In the genomic region with DNA sequence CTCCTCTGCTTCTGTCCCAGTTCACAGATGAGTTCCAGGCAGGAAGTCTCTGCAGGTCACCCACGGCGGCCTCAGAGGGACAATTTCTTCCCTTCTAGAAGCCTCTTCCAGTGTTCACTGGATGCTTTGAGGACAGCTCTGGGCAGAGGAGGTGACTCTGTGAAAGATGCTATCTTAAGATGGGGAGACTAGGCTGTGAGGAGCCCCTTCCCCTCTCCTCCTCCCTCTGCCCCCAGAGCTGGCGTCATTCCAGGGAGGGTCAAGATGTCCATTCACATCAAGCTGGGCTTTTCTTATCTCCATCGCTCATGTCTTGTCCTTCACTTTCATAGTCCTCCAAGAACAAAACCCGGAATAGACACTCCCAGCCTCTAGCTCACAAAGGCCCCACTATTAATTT, we compare ENCODE assay signal across 21 cellular contexts. TPM values are rescaled to one million over a fixed set of nuclear protein-coding genes. Genes with fewer than 3 reads are reported as not detected.
DNase-seq lines count a peak whose midpoint lies in the region; ATAC-seq, FAIRE-seq and TF ChIP-seq lines count a peak whose summit lies in the region.
"Had no signal": no experiment of that assay in that cellular context is flagged by ENCODE, and none has a peak within 500 bp of the region (broad histone marks: within the 10 kb centered on the region; RNA-seq: fewer than 3 reads in every experiment).

No MANE protein-coding gene starts in this region.

- TF ChIP-seq POLR2A in K562 (conservative IDR thresholded peaks at IDR 0.05), result no peak

- no peak for TF ChIP-seq EP300 in K562 (IDR thresholded peaks at IDR 0.05; ENCODE audit: low read length)

- no peaks in the 10 kb centered on the region for H3K9me1 ChIP-seq in K562 (ENCODE audit: control insufficient read depth, insufficient read depth, low read length)

- no peaks in the 10 kb centered on the region; the same call in 1 of the 2 replicates for H4K20me1 ChIP-seq in K562 (replicated peaks; ENCODE audit: control insufficient read depth, insufficient read depth, low read length)
- H4K20me1 ChIP-seq in neural progenitor cell (ENCODE audit: low read depth), result no peaks in the 10 kb centered on the region

- H3K27ac Mint-ChIP-seq in endodermal cell, result no peak overlapping the region
- peak overlapping the region; percentile 13 for H3K27ac Mint-ChIP-seq in neural progenitor cell
- H3K27ac Mint-ChIP-seq: CD4-positive, alpha-beta memory T cell; GM23338; H9 had no signal

- no peak for TF ChIP-seq RAD21 in K562 (CRISPR knock-in tag; conservative IDR thresholded peaks at IDR 0.05 in 1 of 2, IDR thresholded peaks at IDR 0.05 in 1 of 2)

- 0% methylated on average over 5 of the region's 5 CpGs for WGBS in K562 (ENCODE audit: insufficient coverage, low coverage, missing lambda C conversion rate)
- 92 to 100% methylated on average over 2 to 5 of the region's 5 CpGs for WGBS in endodermal cell (ENCODE audit: insufficient coverage in 1 of 2, insufficient read length in 1 of 2), 2 experiments

- H3K36me3 Mint-ChIP-seq in endodermal cell (ENCODE audit: low read depth), result no peaks in the 10 kb centered on the region
- H3K36me3 Mint-ChIP-seq in neural progenitor cell, result no peaks in the 10 kb centered on the region
- H3K36me3 Mint-ChIP-seq: CD4-positive, alpha-beta memory T cell had no signal

- in situ Hi-C loops in K562 (cut with MboI), result no loop called here

- H3K9me3 Mint-ChIP-seq in endodermal cell, result no peaks in the 10 kb centered on the region
- peaks cover 8% of the 10 kb centered on the region for H3K9me3 Mint-ChIP-seq in neural progenitor cell
- H3K9me3 Mint-ChIP-seq: GM23338, H9 had no signal

- CTCF ChIA-PET in K562 (lab: Yijun Ruan, JAX; ENCODE audit: low intra/inter-chr PET ratio), result no interaction called here

- ATAC-seq in K562, result no peak
- no peak for ATAC-seq in HG02981 (IDR thresholded peaks at IDR 0.05; ENCODE audit: unreplicated experiment)
- ATAC-seq: A549, GM23338, HepG2 had no signal

- no peak overlapping the region for H3K27ac ChIP-seq in K562 (ENCODE audit: extremely low read depth, low read depth, low read length)
- H3K27ac ChIP-seq in endodermal cell (ENCODE audit: low read depth, low read length), result no peak overlapping the region
- H3K27ac ChIP-seq in neural progenitor cell, result no peak overlapping the region
- H3K27ac ChIP-seq in subcutaneous abdominal adipose tissue (ENCODE audit: low read depth, low read length), result no peak overlapping the region
- no peak overlapping the region for H3K27ac ChIP-seq in effector memory CD4-positive, alpha-beta T cell (ENCODE audit: insufficient read depth, low read length, poor library complexity, severe bottlenecking)
- H3K27ac ChIP-seq: C4-2B had no signal

- H3K36me3 ChIP-seq in K562 (ENCODE audit: control insufficient read depth, insufficient read depth, low read length) (no peaks in the 10 kb centered on the region), endodermal cell (ENCODE audit: control insufficient read depth, insufficient read depth, low read length) (no peaks in the 10 kb centered on the region), neural progenitor cell (no peaks in the 10 kb centered on the region), subcutaneous abdominal adipose tissue (ENCODE audit: control insufficient read depth in 5 of 5, insufficient read depth in 5 of 5, low read length in 5 of 5) (no peaks in the 10 kb centered on the region)
- no peaks in the 10 kb centered on the region for H3K36me3 ChIP-seq in effector memory CD4-positive, alpha-beta T cell (ENCODE audit: control insufficient read depth, insufficient read depth, low read length)
- H3K36me3 ChIP-seq: BE2C had no signal

- H3K4me1 Mint-ChIP-seq in endodermal cell (peaks cover 60% of the 10 kb centered on the region), neural progenitor cell (peaks cover 63% of the 10 kb centered on the region)

- H3K4me3 Mint-ChIP-seq in endodermal cell (no peak overlapping the region), neural progenitor cell (no peak overlapping the region)
- H3K4me3 Mint-ChIP-seq: CD4-positive, alpha-beta memory T cell; GM23338; H9 had no signal

- H3K4me3 ChIP-seq in K562, result no peak overlapping the region
- no peak overlapping the region for H3K4me3 ChIP-seq in endodermal cell (ENCODE audit: low read length)
- no peak overlapping the region for H3K4me3 ChIP-seq in neural progenitor cell
- peak overlapping the region in 3 of 5 donors; percentile 67 to 77 (median 71) for H3K4me3 ChIP-seq in subcutaneous abdominal adipose tissue (ENCODE audit: low read depth in 1 of 5, low read length in 5 of 5)
- H3K4me3 ChIP-seq in effector memory CD4-positive, alpha-beta T cell (ENCODE audit: insufficient read depth, low read depth, low read length, poor library complexity, severe bottlenecking), result no peak overlapping the region
- H3K4me3 ChIP-seq: A549, GM23338 had no signal

- H3K4me1 ChIP-seq in K562 (replicated peaks in 1 of 2; ENCODE audit: control insufficient read depth in 2 of 2, insufficient read depth in 2 of 2, low read length in 2 of 2), result peaks cover 26 to 31% of the 10 kb centered on the region in 2 experiments
- H3K4me1 ChIP-seq in endodermal cell (ENCODE audit: control insufficient read depth, insufficient read depth, low read length), result peaks cover 10% of the 10 kb centered on the region
- H3K4me1 ChIP-seq in neural progenitor cell, result peaks cover 40% of the 10 kb centered on the region
- peaks cover 5 to 52% (median 15%) of the 10 kb centered on the region in 5 donors for H3K4me1 ChIP-seq in subcutaneous abdominal adipose tissue (ENCODE audit: control insufficient read depth in 5 of 5, insufficient read depth in 5 of 5, low read length in 5 of 5)
- H3K4me1 ChIP-seq in effector memory CD4-positive, alpha-beta T cell (ENCODE audit: control insufficient read depth, insufficient read depth, low read length, poor library complexity, severe bottlenecking), result no peaks in the 10 kb centered on the region
- H3K4me1 ChIP-seq: A549, BE2C had no signal

- TF ChIP-seq CTCF in K562 (IDR thresholded peaks at IDR 0.05 in 2 of 3, conservative IDR thresholded peaks at IDR 0.05 in 1 of 3; ENCODE audit: insufficient read depth in 2 of 3, low read depth in 1 of 3, low read length in 3 of 3), result no peak
- no peak for TF ChIP-seq CTCF in endodermal cell (conservative IDR thresholded peaks at IDR 0.05)
- no peak for TF ChIP-seq CTCF in neural progenitor cell (IDR thresholded peaks at IDR 0.05)

- DNase-seq in K562 (ENCODE audit: extremely low read depth in 1 of 4, low spot score in 3 of 4) (no peak), endodermal cell (peak; percentile 36), neural progenitor cell (ENCODE audit: low spot score) (no peak)
- DNase-seq in effector memory CD4-positive, alpha-beta T cell, result no peak
- DNase-seq: BE2C; CD4-positive, alpha-beta memory T cell; DMS153; DMS79 treated with DMSO at 0.1 percent for 48 hours; EL; H9 had no signal

- no peak for FAIRE-seq in K562 (lab: Jason Lieb, UNC)
- FAIRE-seq: A549, D721Med, G401.6, GM12891, HepG2 had no signal

- H3K9me3 ChIP-seq in K562 (replicated peaks; ENCODE audit: control insufficient read depth, insufficient read depth, low read depth, low read length) (no peaks in the 10 kb centered on the region), endodermal cell (ENCODE audit: control insufficient read depth, low read length) (no peaks in the 10 kb centered on the region), neural progenitor cell (ENCODE audit: low read depth) (no peaks in the 10 kb centered on the region), subcutaneous abdominal adipose tissue (ENCODE audit: control insufficient read depth in 5 of 5, low read length in 5 of 5) (no peaks in the 10 kb centered on the region)
- no peaks in the 10 kb centered on the region for H3K9me3 ChIP-seq in effector memory CD4-positive, alpha-beta T cell (ENCODE audit: control insufficient read depth, low read length)
- H3K9me3 ChIP-seq: A549, BE2C had no signal

- intact Hi-C loops in K562 (cut with micrococcal nuclease), result no loop called here

- H3K4me2 ChIP-seq in K562 (ENCODE audit: insufficient read depth, low read length), result no peak overlapping the region
- H3K4me2 ChIP-seq in neural progenitor cell, result no peak overlapping the region
- H3K4me2 ChIP-seq: A549, GM23338 had no signal

- H3K79me2 ChIP-seq in K562 (ENCODE audit: control insufficient read depth, insufficient read depth, low read length) (no peaks in the 10 kb centered on the region; the same call in 2 of the 3 replicates), neural progenitor cell (ENCODE audit: low read depth) (no peaks in the 10 kb centered on the region)

- POLR2A ChIA-PET in K562 (lab: Yijun Ruan, JAX), result interaction anchor here (1.1 kb wide), 2 partner anchors 9 to 85 kb away, joined by 4 to 5 read pairs; no protein-coding TSS in a partner anchor

- BruUV-seq in K562 (replicated peaks; lab: Mats Ljungman, UMichigan), result no TSS peak

- H2AFZ ChIP-seq in K562 (ENCODE audit: low read depth, low read length) (no peak overlapping the region), neural progenitor cell (replicated peaks) (no peak overlapping the region)
- H2AFZ ChIP-seq: GM23338 had no signal

- H3K9ac ChIP-seq in K562 (ENCODE audit: insufficient read depth in 1 of 2, low read depth in 2 of 2, low read length in 2 of 2) (no peak overlapping the region), endodermal cell (ENCODE audit: extremely low read depth, low read length, poor library complexity, severe bottlenecking) (no peak overlapping the region), neural progenitor cell (no peak overlapping the region), subcutaneous abdominal adipose tissue (ENCODE audit: low read length in 5 of 5) (peak overlapping the region in 1 of 5 donors; percentile 12)

- H3F3A ChIP-seq in neural progenitor cell (ENCODE audit: low read depth), result no peaks in the 10 kb centered on the region

- H3K27me3 Mint-ChIP-seq in endodermal cell (ENCODE audit: insufficient read depth) (peaks cover 33% of the 10 kb centered on the region), neural progenitor cell (ENCODE audit: insufficient read depth, low read depth) (peaks cover 10% of the 10 kb centered on the region)

- H3K27me3 ChIP-seq in K562 (ENCODE audit: control insufficient read depth in 2 of 2, insufficient read depth in 2 of 2, low read length in 2 of 2) (peaks cover 8 to 17% of the 10 kb centered on the region in 2 experiments; a peak in 4 of 5 replicates), endodermal cell (ENCODE audit: control insufficient read depth, insufficient read depth, low read length, poor library complexity, severe bottlenecking) (peaks cover 9% of the 10 kb centered on the region), neural progenitor cell (no peaks in the 10 kb centered on the region), subcutaneous abdominal adipose tissue (ENCODE audit: control insufficient read depth in 5 of 5, insufficient read depth in 4 of 5, low read length in 5 of 5) (peaks cover 5 to 30% (median 19%) of the 10 kb centered on the region in 5 donors)
- H3K27me3 ChIP-seq in effector memory CD4-positive, alpha-beta T cell (replicated peaks; ENCODE audit: control insufficient read depth, insufficient read depth, low read length, poor library complexity, severe bottlenecking), result no peaks in the 10 kb centered on the region
- H3K27me3 ChIP-seq: BE2C had no signal

RNA-seq across cellular contexts. Expression of gene APLNR, which starts 3.3 kb away (rescaled TPM):
- total RNA-seq in K562 (2011; cell fraction: chromatin; rRNA removed; ENCODE audit: low replicate concordance), result 10.9 and 17.6 TPM in 2 replicates
- total RNA-seq in K562 (2011; cell fraction: nucleolus; rRNA removed), result 24.2 and 27.0 TPM in 2 replicates
- 22.6 and 26.2 TPM in 2 replicates for total RNA-seq in K562 (2011; cell fraction: nucleoplasm; rRNA removed)
- total RNA-seq in K562 (2014; rRNA removed), result 0.50 and 0.86 TPM in 2 replicates
- 0.58 and 0.61 TPM in 2 replicates for total RNA-seq in K562 (2014; rRNA removed; fragmentation: Illumina TruSeq; extraction: Trizol)
- 0.65 and 0.72 TPM in 2 replicates for total RNA-seq in K562 (2015; rRNA removed; fragmentation: Illumina TruSeq; extraction: Trizol)
- 1.9 and 2.0 TPM in 2 replicates for total RNA-seq in K562 (2021)
- polyA plus RNA-seq in K562 (2011; rRNA removed), result 2.0 and 2.1 TPM in 2 replicates
- polyA plus RNA-seq in K562 (2011; cell fraction: cytosol; rRNA removed), result 1.9 and 4.8 TPM in 2 replicates
- 2.5 and 4.0 TPM in 2 replicates for polyA plus RNA-seq in K562 (2011; cell fraction: nucleus; rRNA removed)
- 1.4 and 2.6 TPM in 2 replicates for polyA plus RNA-seq in K562 (2012)
- 1.7 and 1.9 TPM in 2 replicates for polyA plus RNA-seq in K562 (2014; fragmentation: Illumina TruSeq; extraction: Trizol)
- polyA plus RNA-seq in K562 (2014; fragmentation: Nextera tagmentation; extraction: Ambion mirVana), result under 1 TPM; 0.15 to 0.41 TPM
- polyA plus RNA-seq in K562 (2014; rRNA removed), result 0.94 and 1.4 TPM in 2 replicates
- 1.5 and 2.6 TPM in 2 replicates for polyA minus RNA-seq in K562 (2011; rRNA and poly(A)+ RNA removed)
- polyA minus RNA-seq in K562 (2011; cell fraction: cytosol; rRNA and poly(A)+ RNA removed), result 0.91 and 1.7 TPM in 2 replicates
- polyA minus RNA-seq in K562 (2011; cell fraction: nucleus; rRNA and poly(A)+ RNA removed), result 1.8 and 1.9 TPM in 2 replicates
- total RNA-seq in endodermal cell, result 1 to 10 TPM; 3.7 to 4.2 TPM
- polyA plus RNA-seq in endodermal cell (2013, experiment 1 of 2), result 13.9 TPM
- polyA plus RNA-seq in endodermal cell (2013, experiment 2 of 2), result 15.2 TPM
- total RNA-seq in neural progenitor cell (ENCODE audit: low replicate concordance), result 1.6 and 1.8 TPM in 2 replicates
- total RNA-seq: CD4-positive, alpha-beta memory T cell; HepG2; HT1080 had no signal
- polyA plus RNA-seq: AG04450; CD4-positive, alpha-beta memory T cell; GM23338; HepG2 had no signal

RNA-seq across cellular contexts. Expression of gene LRRC55, which starts 51.9 kb away (rescaled TPM):
- not detected in 2 replicates for total RNA-seq in K562 (2011; cell fraction: chromatin; rRNA removed; ENCODE audit: low replicate concordance)
- not detected in 2 replicates for total RNA-seq in K562 (2011; cell fraction: nucleolus; rRNA removed)
- not detected in 2 replicates for total RNA-seq in K562 (2011; cell fraction: nucleoplasm; rRNA removed)
- not detected in 2 replicates for total RNA-seq in K562 (2014; rRNA removed)
- not detected in 2 replicates for total RNA-seq in K562 (2014; rRNA removed; fragmentation: Illumina TruSeq; extraction: Trizol)
- total RNA-seq in K562 (2015; rRNA removed; fragmentation: Illumina TruSeq; extraction: Trizol), result not detected in 2 replicates
- not detected in 2 replicates for total RNA-seq in K562 (2021)
- polyA plus RNA-seq in K562 (2011; rRNA removed), result not detected in 2 replicates
- polyA plus RNA-seq in K562 (2011; cell fraction: cytosol; rRNA removed), result not detected in 2 replicates
- not detected in 2 replicates for polyA plus RNA-seq in K562 (2011; cell fraction: nucleus; rRNA removed)
- polyA plus RNA-seq in K562 (2012), result not detected in 2 replicates
- not detected in 2 replicates for polyA plus RNA-seq in K562 (2014; fragmentation: Illumina TruSeq; extraction: Trizol)
- not detected for polyA plus RNA-seq in K562 (2014; fragmentation: Nextera tagmentation; extraction: Ambion mirVana)
- not detected in 2 replicates for polyA plus RNA-seq in K562 (2014; rRNA removed)
- not detected in 2 replicates for polyA minus RNA-seq in K562 (2011; rRNA and poly(A)+ RNA removed)
- not detected in 2 replicates for polyA minus RNA-seq in K562 (2011; cell fraction: cytosol; rRNA and poly(A)+ RNA removed)
- not detected in 2 replicates for polyA minus RNA-seq in K562 (2011; cell fraction: nucleus; rRNA and poly(A)+ RNA removed)
- under 1 TPM in 1 of 2 donors, not detected in 1; 0.04 TPM for total RNA-seq in endodermal cell
- polyA plus RNA-seq in endodermal cell (2013, experiment 1 of 2), result 8.9 TPM
- polyA plus RNA-seq in endodermal cell (2013, experiment 2 of 2), result 8.4 TPM
- 1.4 and 2.2 TPM in 2 replicates for total RNA-seq in neural progenitor cell (ENCODE audit: low replicate concordance)
- total RNA-seq: CD4-positive, alpha-beta memory T cell; HepG2; HT1080 had no signal
- polyA plus RNA-seq: AG04450; CD4-positive, alpha-beta memory T cell; HepG2 had no signal

Comparison
In these comparisons a context has a peak if more than half of its experiments do, and no peak if none do; other contexts are left out.
1. H3K4me3 ChIP-seq: peak in subcutaneous abdominal adipose tissue (3 of 5); none in K562 (single experiment), endodermal cell (single experiment), neural progenitor cell (single experiment) and effector memory CD4-positive, alpha-beta T cell (single experiment).